17 cellular contexts compared by ENCODE assay signal in the genomic region with DNA sequence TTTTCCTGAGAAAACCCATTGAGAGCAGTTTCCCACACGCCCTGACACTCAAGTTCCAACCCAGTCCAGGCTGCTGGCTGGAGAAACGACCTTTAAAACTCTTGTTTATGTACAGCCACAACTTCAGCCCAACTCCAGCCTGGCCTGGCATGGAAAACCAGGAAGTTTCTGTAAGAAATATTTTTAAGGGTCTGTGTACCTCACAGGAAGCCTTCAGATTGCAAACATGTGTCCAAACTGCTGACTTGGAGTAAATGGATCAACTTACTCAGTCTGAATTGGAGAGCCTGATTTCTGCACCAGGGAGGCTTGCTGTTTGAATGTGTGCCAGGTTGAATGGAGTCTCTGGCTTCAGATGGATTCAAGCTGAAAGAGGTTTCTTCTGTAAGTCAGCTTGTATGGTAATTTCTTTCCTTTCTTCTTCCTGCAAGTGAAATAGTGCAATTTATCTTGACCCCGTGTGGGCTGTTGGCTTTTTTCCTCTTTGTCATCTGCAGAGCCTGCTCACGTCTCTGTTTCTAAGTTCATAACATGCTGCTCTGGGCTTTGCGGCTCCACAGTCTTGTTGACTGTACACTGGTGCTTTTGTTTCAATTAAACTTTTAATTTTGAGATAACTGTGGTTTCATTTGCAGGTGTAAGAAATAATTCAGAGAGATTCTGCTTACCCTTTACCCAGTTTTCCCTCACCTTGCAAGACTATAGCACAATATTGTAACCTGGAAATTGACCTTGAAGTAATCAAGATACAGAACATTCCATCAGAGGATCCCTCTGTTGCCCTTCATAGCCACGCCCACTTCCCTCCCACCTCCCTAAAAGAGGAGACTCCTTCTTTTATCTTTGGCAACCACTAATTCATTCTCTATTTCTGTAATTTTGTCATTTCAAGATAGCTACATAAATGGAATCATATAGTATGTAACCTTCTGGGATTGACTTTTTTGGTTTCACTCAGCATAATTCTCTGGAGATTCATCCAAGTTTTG.
DNase-seq lines count a peak whose midpoint lies in the region; ATAC-seq and TF ChIP-seq lines count a peak whose summit lies in the region.
"Had no signal": no experiment of that assay in that cellular context is flagged by ENCODE, and none has a peak within 500 bp of the region (broad histone marks: within the 10 kb centered on the region; RNA-seq: fewer than 3 reads in every experiment).

No MANE protein-coding gene starts in this region.

- peak overlapping the region; percentile 21 for H3K4me3 ChIP-seq in coronary artery
- no peak overlapping the region for H3K4me3 ChIP-seq in hepatocyte
- H3K4me3 ChIP-seq: BLaER1, psoas muscle, stomach had no signal

- no peak for TF ChIP-seq CTCF in coronary artery (IDR thresholded peaks at IDR 0.05)
- no peak for TF ChIP-seq CTCF in hepatocyte (IDR thresholded peaks at IDR 0.05; ENCODE audit: poor library complexity)

- no peaks in the 10 kb centered on the region for H3K9me2 ChIP-seq in hepatocyte (replicated peaks; ENCODE audit: insufficient read depth)

- H2AFZ ChIP-seq in hepatocyte: no peak overlapping the region

- no peaks in the 10 kb centered on the region for H3K9me3 ChIP-seq in hepatocyte (ENCODE audit: low read depth)
- H3K9me3 ChIP-seq: psoas muscle had no signal

- peaks cover 23% of the 10 kb centered on the region for H3K4me1 ChIP-seq in hepatocyte (ENCODE audit: insufficient read depth)
- H3K4me1 ChIP-seq: BLaER1, psoas muscle had no signal

- WGBS in hepatocyte (ENCODE audit: low lambda C conversion rate, missing lambda C conversion rate): 47% methylated on average over 6 of the region's 6 CpGs

- DNase-seq in EH (ENCODE audit: low read depth) (peak; percentile 3), coronary artery (ENCODE audit: low spot score) (no peak), hepatocyte (ENCODE audit: low spot score) (peak; percentile 65), smooth muscle cell of the brain vasculature (ENCODE audit: low read depth, low spot score) (peak; percentile 6)
- DNase-seq: activated CD4-positive, alpha-beta T cell treated with anti-CD3 and anti-CD28 coated beads, Interleukin-2, amount 50 U/mL, for 48 hours; activated naive CD4-positive, alpha-beta T cell treated with anti-CD3 and anti-CD28 coated beads, Interleukin-2, amount 10 ng/mL, durations not matched to agents 7 days and 5 days; activated T-cell treated with anti-CD3 and anti-CD28 coated beads, Interleukin-2, amount 50 U/mL, for 1 hour; natural killer cell; psoas muscle; stimulated activated CD4-positive, alpha-beta T cell treated with anti-CD3 and anti-CD28 coated beads, Interleukin-15, amount 100 ng/mL, for 24 hours; stomach had no signal

- peak overlapping the region; percentile 26 for H3K4me2 ChIP-seq in hepatocyte
- H3K4me2 ChIP-seq: BLaER1 had no signal

- no peaks in the 10 kb centered on the region for H3K36me3 ChIP-seq in hepatocyte (replicated peaks; ENCODE audit: insufficient read depth, low read depth)
- H3K36me3 ChIP-seq: BLaER1, stomach had no signal

- ATAC-seq in HG02852 (IDR thresholded peaks at IDR 0.05; ENCODE audit: unreplicated experiment) (no peak), HG03045 (IDR thresholded peaks at IDR 0.05; ENCODE audit: unreplicated experiment) (no peak), GM18870 (IDR thresholded peaks at IDR 0.05; ENCODE audit: unreplicated experiment) (no peak)
- ATAC-seq: esophagus mucosa, natural killer cell, psoas muscle had no signal

- H3K79me2 ChIP-seq in hepatocyte: no peaks in the 10 kb centered on the region

- no peaks in the 10 kb centered on the region for H3K27me3 ChIP-seq in hepatocyte
- H3K27me3 ChIP-seq: BLaER1, stomach had no signal

- H4K20me1 ChIP-seq in hepatocyte (ENCODE audit: insufficient read depth, poor library complexity, severe bottlenecking): no peaks in the 10 kb centered on the region
- H4K20me1 ChIP-seq: BLaER1 had no signal

- H3K27ac ChIP-seq in coronary artery (peak overlapping the region in 1 of 2 donors; percentile 4), hepatocyte (peak overlapping the region; percentile 74)
- H3K27ac ChIP-seq: BLaER1, psoas muscle, VCaP had no signal
